ENCODE assay signal across 13 cellular contexts in the genomic region with DNA sequence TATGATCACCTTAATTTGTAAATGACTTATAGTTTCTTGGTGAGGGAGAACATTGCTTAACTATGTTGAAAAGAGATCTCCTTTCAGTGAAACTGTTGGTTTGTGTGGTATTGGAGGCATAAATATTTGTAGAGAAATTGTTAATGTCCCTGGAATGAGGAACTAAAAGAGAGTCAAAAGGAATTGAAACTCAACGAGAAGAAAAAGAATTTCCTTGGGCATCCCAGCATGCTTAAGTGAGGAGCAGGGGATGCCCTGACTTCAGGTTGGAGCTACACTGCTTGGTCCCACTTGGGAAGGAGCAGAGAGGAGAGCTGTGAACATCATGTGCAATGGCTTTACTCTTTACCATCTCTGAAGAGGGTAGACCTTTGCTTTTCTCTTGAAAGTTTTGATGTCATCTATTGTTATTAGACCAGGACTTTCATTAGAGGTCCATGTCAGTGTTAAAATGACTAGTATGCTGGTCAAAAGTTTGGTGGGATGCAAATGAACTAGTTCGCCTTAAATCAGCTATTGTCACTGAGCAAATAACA. TPM values are rescaled to one million over a fixed set of nuclear protein-coding genes. Genes with fewer than 3 reads are reported as not detected.
DNase-seq lines count a peak whose midpoint lies in the region; ATAC-seq lines count a peak whose summit lies in the region.
"Had no signal": no experiment of that assay in that cellular context is flagged by ENCODE, and none has a peak within 500 bp of the region (broad histone marks: within the 10 kb centered on the region; RNA-seq: fewer than 3 reads in every experiment).

No MANE protein-coding gene starts in this region.

- H3K4ac ChIP-seq in trophoblast cell (ENCODE audit: low read depth, low read length), result no peak overlapping the region

- no peak overlapping the region for H2AK5ac ChIP-seq in trophoblast cell (ENCODE audit: low read length)

- H3K4me1 ChIP-seq in trophoblast cell (ENCODE audit: control insufficient read depth in 1 of 2, insufficient read depth in 2 of 2, low read length in 2 of 2), result peaks cover 5 to 7% of the 10 kb centered on the region in 2 experiments

- H3K18ac ChIP-seq in trophoblast cell (ENCODE audit: low read length), result no peak overlapping the region

- no peak overlapping the region for H4K12ac ChIP-seq in trophoblast cell (ENCODE audit: low read depth, low read length)

- no peak overlapping the region for H3K4me2 ChIP-seq in trophoblast cell (ENCODE audit: low read length)

- no peaks in the 10 kb centered on the region for H3K9me3 ChIP-seq in trophoblast cell (ENCODE audit: insufficient read depth, low read depth, low read length)

- no peaks in the 10 kb centered on the region for H3K36me3 ChIP-seq in trophoblast cell (ENCODE audit: control insufficient read depth in 1 of 2, insufficient read depth in 2 of 2, low read length in 2 of 2)

- peak overlapping the region; percentile 25 for H2BK12ac ChIP-seq in trophoblast cell (ENCODE audit: low read length)

- no peak overlapping the region for H3K27ac ChIP-seq in trophoblast cell (ENCODE audit: low read depth, low read length)

- no peak overlapping the region for H3K4me3 ChIP-seq in trophoblast cell (ENCODE audit: low read depth, low read length)

- peak; percentile 67 for DNase-seq in GM04503 (ENCODE audit: low read depth)
- DNase-seq in LoVo (ENCODE audit: low spot score), result peak; percentile 26
- peak; percentile 64 for DNase-seq in dedifferentiated amniotic fluid mesenchymal stem cell (ENCODE audit: extremely low spot score)
- peak in 1 of 2 donors; percentile 89 for DNase-seq in trophoblast cell
- no peak for DNase-seq in C1 segment of cervical spinal cord (lab: John Stamatoyannopoulos, UW)
- no peak for DNase-seq in inferior parietal cortex (ENCODE audit: extremely low spot score)
- DNase-seq: activated naive CD8-positive, alpha-beta T cell treated with anti-CD3 and anti-CD28 coated beads, Interleukin-2, amount 50 U/mL, for 24 hours; naive thymus-derived CD8-positive, alpha-beta T cell; NCI-H1105; OCI-M1; stimulated activated CD4-positive, alpha-beta T cell treated with anti-CD3 and anti-CD28 coated beads, Interleukin-4, amount 100 ng/mL, for 24 hours had no signal

- H2AFZ ChIP-seq in trophoblast cell (ENCODE audit: insufficient read depth, low read length, poor library complexity), result no peak overlapping the region

- no peak for ATAC-seq in GM18511 (IDR thresholded peaks at IDR 0.05; ENCODE audit: unreplicated experiment)
- ATAC-seq in GM18870 (IDR thresholded peaks at IDR 0.05; ENCODE audit: unreplicated experiment), result no peak
- ATAC-seq: naive thymus-derived CD8-positive, alpha-beta T cell had no signal

- no peak overlapping the region for H3K14ac ChIP-seq in trophoblast cell (ENCODE audit: low read length)

- H3K79me1 ChIP-seq in trophoblast cell (ENCODE audit: low read length), result peaks cover 6% of the 10 kb centered on the region

- no peak overlapping the region for H3K9ac ChIP-seq in trophoblast cell (ENCODE audit: low read length)

- no peaks in the 10 kb centered on the region for H3K79me2 ChIP-seq in trophoblast cell (ENCODE audit: control insufficient read depth, insufficient read depth, low read length, poor library complexity)

- no peaks in the 10 kb centered on the region for H3K27me3 ChIP-seq in trophoblast cell (ENCODE audit: insufficient read depth, low read length)

- H3K23ac ChIP-seq in trophoblast cell (ENCODE audit: low read length), result no peak overlapping the region

- peak overlapping the region; percentile 52 for H2BK120ac ChIP-seq in trophoblast cell (ENCODE audit: insufficient read depth, low read length, poor library complexity)

- WGBS in trophoblast cell (ENCODE audit: extremely low coverage, insufficient coverage, insufficient read length), result no CpG with 5 or more reads among the region's 2 CpGs

- H2BK5ac ChIP-seq in trophoblast cell (ENCODE audit: low read depth, low read length, poor library complexity), result peak overlapping the region; percentile 36

- no peak overlapping the region for H4K8ac ChIP-seq in trophoblast cell (ENCODE audit: low read depth, low read length)

- H4K91ac ChIP-seq in trophoblast cell (ENCODE audit: low read depth, low read length), result no peak overlapping the region

RNA-seq across cellular contexts. Expression of gene KRT23, which starts 21.7 kb away (rescaled TPM):
- polyA plus RNA-seq in trophoblast cell (2013), result 142 and 146 TPM in 2 replicates
- polyA plus RNA-seq: naive thymus-derived CD8-positive, alpha-beta T cell had no signal

RNA-seq across cellular contexts. Expression of gene KRT20, which starts 30.7 kb away (rescaled TPM):
- polyA plus RNA-seq in trophoblast cell (2013), result not detected in 2 replicates
- polyA plus RNA-seq: naive thymus-derived CD8-positive, alpha-beta T cell had no signal

RNA-seq across cellular contexts. Expression of gene KRT12, which starts 48.8 kb away (rescaled TPM):
- not detected in 2 replicates for polyA plus RNA-seq in trophoblast cell (2013)
- polyA plus RNA-seq: naive thymus-derived CD8-positive, alpha-beta T cell had no signal

RNA-seq across cellular contexts. Expression of gene KRT39, which starts 51.0 kb away (rescaled TPM):
- not detected in 2 replicates for polyA plus RNA-seq in trophoblast cell (2013)
- polyA plus RNA-seq: naive thymus-derived CD8-positive, alpha-beta T cell had no signal

Comparison
In these comparisons a context has a peak if more than half of its experiments do, and no peak if none do; other contexts are left out.
1. DNase-seq: peak in GM04503 (single experiment), LoVo (single experiment) and dedifferentiated amniotic fluid mesenchymal stem cell (single experiment); none in C1 segment of cervical spinal cord (0 of 14) and inferior parietal cortex (single experiment).